Comparison of ENCODE assay signal across 9 cellular contexts in the genomic region with DNA sequence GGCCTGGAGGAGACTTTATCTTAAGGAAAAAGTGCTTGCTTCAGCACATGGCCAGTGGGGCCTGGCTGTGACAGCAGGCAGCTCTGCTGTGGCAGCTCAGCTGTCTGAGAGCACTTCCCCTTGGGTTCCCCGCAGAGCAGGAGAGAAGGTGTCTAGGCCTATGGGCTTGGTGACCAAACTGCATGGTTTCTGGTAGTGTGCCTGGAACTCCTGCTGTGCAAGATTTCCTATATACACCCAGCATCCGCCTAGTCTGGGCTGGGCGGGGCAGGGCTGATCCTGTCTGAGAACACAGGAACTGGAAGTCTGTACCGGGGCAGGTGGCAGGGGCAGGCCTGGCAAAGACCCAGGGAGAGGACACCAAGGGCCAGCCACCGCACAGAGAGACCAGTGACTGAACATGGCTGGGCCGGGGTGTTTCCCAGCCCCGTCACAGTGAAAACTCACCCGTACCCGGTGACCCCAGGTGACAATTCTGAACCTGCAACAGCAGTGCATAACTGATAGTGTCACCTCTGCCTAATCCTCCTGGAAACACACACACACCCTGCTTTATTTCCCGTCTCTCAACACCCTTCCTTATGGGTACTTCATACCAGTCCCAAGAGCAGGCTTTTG. TPM values are rescaled to one million over a fixed set of nuclear protein-coding genes. Genes with fewer than 3 reads are reported as not detected.
DNase-seq lines count a peak whose midpoint lies in the region; ATAC-seq and TF ChIP-seq lines count a peak whose summit lies in the region.
"Had no signal": no experiment of that assay in that cellular context is flagged by ENCODE, and none has a peak within 500 bp of the region (broad histone marks: within the 10 kb centered on the region; RNA-seq: fewer than 3 reads in every experiment).

No MANE protein-coding gene starts in this region.

- H3K36me3 Mint-ChIP-seq in activated naive CD4-positive, alpha-beta T cell treated with anti-CD3 and anti-CD28 coated beads, Interleukin-2, amount 10 ng/mL, durations not matched to agents 7 days and 5 days, result no peaks in the 10 kb centered on the region

- H3K4me1 ChIP-seq in right lobe of liver (peaks cover 0 to 57% (median 25%) of the 10 kb centered on the region in 4 donors), vagina (peaks cover 85% of the 10 kb centered on the region)

- no peaks in the 10 kb centered on the region for H3K9me3 Mint-ChIP-seq in activated naive CD4-positive, alpha-beta T cell treated with anti-CD3 and anti-CD28 coated beads, Interleukin-2, amount 10 ng/mL, durations not matched to agents 7 days and 5 days
- H3K9me3 Mint-ChIP-seq: activated T-cell treated with anti-CD3 and anti-CD28 coated beads, Interleukin-2, amount 50 U/mL, for 72 hours had no signal

- H3K4me3 ChIP-seq in right lobe of liver, result no peak overlapping the region
- no peak overlapping the region for H3K4me3 ChIP-seq in vagina

- TF ChIP-seq CTCF in right lobe of liver (IDR thresholded peaks at IDR 0.05) (no peak), vagina (IDR thresholded peaks at IDR 0.05) (no peak)

- peak overlapping the region; percentile 15 for H3K27ac Mint-ChIP-seq in activated naive CD4-positive, alpha-beta T cell treated with anti-CD3 and anti-CD28 coated beads, Interleukin-2, amount 10 ng/mL, durations not matched to agents 7 days and 5 days
- H3K27ac Mint-ChIP-seq: activated T-cell treated with anti-CD3 and anti-CD28 coated beads, Interleukin-2, amount 50 U/mL, for 72 hours had no signal

- H3K4me1 Mint-ChIP-seq in activated naive CD4-positive, alpha-beta T cell treated with anti-CD3 and anti-CD28 coated beads, Interleukin-2, amount 10 ng/mL, durations not matched to agents 7 days and 5 days, result peaks cover 44% of the 10 kb centered on the region

- no peak for TF ChIP-seq POLR2A in right lobe of liver (IDR thresholded peaks at IDR 0.05)
- no peak for TF ChIP-seq POLR2A in vagina (IDR thresholded peaks at IDR 0.05)

- peaks cover 17% of the 10 kb centered on the region for H3K27me3 Mint-ChIP-seq in activated naive CD4-positive, alpha-beta T cell treated with anti-CD3 and anti-CD28 coated beads, Interleukin-2, amount 10 ng/mL, durations not matched to agents 7 days and 5 days

- 39% methylated on average over 7 of the region's 10 CpGs for WGBS in right lobe of liver (ENCODE audit: insufficient coverage, low coverage, low lambda C conversion rate, missing lambda C conversion rate)

- H3K27ac ChIP-seq in right lobe of liver, result peak overlapping the region; percentile 16 to 68 (median 51)
- peak overlapping the region; percentile 52 for H3K27ac ChIP-seq in vagina

- no peaks in the 10 kb centered on the region for H3K27me3 ChIP-seq in right lobe of liver
- no peaks in the 10 kb centered on the region for H3K27me3 ChIP-seq in vagina

- DNase-seq in activated CD4-positive, alpha-beta T cell treated with anti-CD3 and anti-CD28 coated beads for 4 hours, result peak; percentile 0 to 16
- DNase-seq in activated CD4-positive, alpha-beta T cell treated with anti-CD3 and anti-CD28 coated beads for 48 hours, result no peak
- DNase-seq in NCI-H2081 treated with DMSO at 0.1 percent for 48 hours (lab: John Stamatoyannopoulos, UW) (peak; percentile 33), right lobe of liver (peak; percentile 64 to 72 (median 65)), vagina (ENCODE audit: extremely low spot score in 2 of 2) (no peak), activated T-cell treated with anti-CD3 and anti-CD28 coated beads for 4 hours (no peak)
- peak; percentile 29 for DNase-seq in activated naive CD4-positive, alpha-beta T cell treated with anti-CD3 and anti-CD28 coated beads, Interleukin-2, amount 10 ng/mL, durations not matched to agents 7 days and 5 days
- DNase-seq: activated T-cell treated with anti-CD3 and anti-CD28 coated beads, Interleukin-2, amount 50 U/mL, for 72 hours had no signal

- intact Hi-C loops in right lobe of liver (cut with DNase I), result no loop called here
- intact Hi-C loops in vagina (cut with DNase I), result no loop called here

- CTCF ChIA-PET in activated naive CD4-positive, alpha-beta T cell treated with anti-CD3 and anti-CD28 coated beads, Interleukin-2, amount 10 ng/mL, durations not matched to agents 7 days and 5 days (lab: Charles Lee), result no interaction called here

- no peak overlapping the region for H3K4me3 Mint-ChIP-seq in activated naive CD4-positive, alpha-beta T cell treated with anti-CD3 and anti-CD28 coated beads, Interleukin-2, amount 10 ng/mL, durations not matched to agents 7 days and 5 days
- H3K4me3 Mint-ChIP-seq: activated T-cell treated with anti-CD3 and anti-CD28 coated beads, Interleukin-2, amount 50 U/mL, for 72 hours had no signal

- no peaks in the 10 kb centered on the region for H3K36me3 ChIP-seq in right lobe of liver
- H3K36me3 ChIP-seq in vagina, result no peaks in the 10 kb centered on the region

- no peaks in the 10 kb centered on the region for H3K9me3 ChIP-seq in right lobe of liver
- no peaks in the 10 kb centered on the region for H3K9me3 ChIP-seq in vagina

- ATAC-seq in HG02678 (IDR thresholded peaks at IDR 0.05; ENCODE audit: unreplicated experiment) (peak; percentile 54), right lobe of liver (peak; percentile 1 to 10 (median 2))

RNA-seq across cellular contexts. Expression of gene CHD9, which starts 39.3 kb away (rescaled TPM):
- total RNA-seq in right lobe of liver, result 10 to 100 TPM; 19.8 to 44.3 (median 30.2) TPM
- total RNA-seq in vagina, result 77.6 TPM

RNA-seq across cellular contexts. Expression of gene CHD9NB, which starts 41.4 kb away (rescaled TPM):
- total RNA-seq in right lobe of liver (under 1 TPM in 4 of 6 experiments, not detected in 2; 0.25 to 0.59 (median 0.39) TPM), vagina (not detected)

Comparison
In these comparisons a context has a peak if more than half of its experiments do, and no peak if none do; other contexts are left out.
1. DNase-seq: peak in activated CD4-positive, alpha-beta T cell treated with anti-CD3 and anti-CD28 coated beads for 4 hours (2 of 2), NCI-H2081 treated with DMSO at 0.1 percent for 48 hours (single experiment), activated naive CD4-positive, alpha-beta T cell treated with anti-CD3 and anti-CD28 coated beads, Interleukin-2, amount 10 ng/mL, durations not matched to agents 7 days and 5 days (single experiment) and right lobe of liver (3 of 3); none in activated CD4-positive, alpha-beta T cell treated with anti-CD3 and anti-CD28 coated beads for 48 hours (single experiment), vagina (0 of 2) and activated T-cell treated with anti-CD3 and anti-CD28 coated beads for 4 hours (single experiment).